ENCODE assay signal across 1 cellular context in genomic region chr17:20997711-20998570, GRCh38.
TF ChIP-seq lines count a peak whose summit lies in the region.

No MANE protein-coding gene starts in this region.

TF ChIP-seq in K562, 482 proteins besides CTCF, POLR2A, EP300 and RAD21:
- TF ChIP-seq POLR2G (IDR thresholded peaks at IDR 0.05; ENCODE audit: low read depth, low read length) (peak; percentile 73), SMAD2 (IDR thresholded peaks at IDR 0.05; ENCODE audit: low read depth, low read length) (no peak), POLR2AphosphoS5 (IDR thresholded peaks at IDR 0.05; ENCODE audit: control insufficient read depth, insufficient read depth, low read depth, low read length) (peak; percentile 8; the same call in 1 of the 2 replicates), GTF2F1 (IDR thresholded peaks at IDR 0.05; ENCODE audit: low read depth, low read length) (no peak), CHD7 (IDR thresholded peaks at IDR 0.05; ENCODE audit: low read depth, low read length) (peak; percentile 43), FOXK2 (conservative IDR thresholded peaks at IDR 0.05 in 1 of 2, IDR thresholded peaks at IDR 0.05 in 1 of 2; ENCODE audit: low read depth in 2 of 2) (no peak), RBM22 (IDR thresholded peaks at IDR 0.05; ENCODE audit: low read depth, low read length, poor library complexity, severe bottlenecking) (peak; percentile 56), POLR2AphosphoS2 (IDR thresholded peaks at IDR 0.05; ENCODE audit: low read length) (peak; percentile 76; the same call in 1 of the 2 replicates), KAT2B (IDR thresholded peaks at IDR 0.05; ENCODE audit: low read depth, low read length) (no peak)
